In genomic region chr2:241815477-241816430, GRCh38 we compare ENCODE assay signal across 21 cellular contexts. TPM values are rescaled to one million over a fixed set of nuclear protein-coding genes. Genes with fewer than 3 reads are reported as not detected.
DNase-seq lines count a peak whose midpoint lies in the region; ATAC-seq and TF ChIP-seq lines count a peak whose summit lies in the region.
"Had no signal": no experiment of that assay in that cellular context is flagged by ENCODE, and none has a peak within 500 bp of the region (broad histone marks: within the 10 kb centered on the region; RNA-seq: fewer than 3 reads in every experiment).

No MANE protein-coding gene starts in this region.

- no peak overlapping the region for H3K27ac ChIP-seq in suprapubic skin
- no peak overlapping the region for H3K27ac ChIP-seq in MM.1S (ENCODE audit: low read length)
- H3K27ac ChIP-seq: epithelial cell of prostate, gastroesophageal sphincter, lower lobe of right lung, psoas muscle had no signal

- H2AFZ ChIP-seq in MM.1S (ENCODE audit: low read length), result no peak overlapping the region

- H3K4me3 ChIP-seq in suprapubic skin (no peak overlapping the region), MM.1S (ENCODE audit: low read length) (no peak overlapping the region)
- H3K4me3 ChIP-seq: gastroesophageal sphincter, lower lobe of right lung, MG63, psoas muscle had no signal

- no peak overlapping the region for H3K4me2 ChIP-seq in MM.1S (ENCODE audit: low read depth, low read length)

- no peaks in the 10 kb centered on the region for H3K79me2 ChIP-seq in MM.1S (ENCODE audit: low read length)

- H3F3A ChIP-seq in MM.1S (ENCODE audit: insufficient read depth, low read length), result no peaks in the 10 kb centered on the region

- no peaks in the 10 kb centered on the region for H3K9me2 ChIP-seq in MM.1S (replicated peaks; ENCODE audit: insufficient read depth, low read length)

- H3K4me1 ChIP-seq in suprapubic skin (no peaks in the 10 kb centered on the region), MM.1S (ENCODE audit: low read length) (no peaks in the 10 kb centered on the region)
- H3K4me1 ChIP-seq: gastroesophageal sphincter had no signal

- 84% methylated on average over 35 of the region's 48 CpGs for WGBS in suprapubic skin

- no peaks in the 10 kb centered on the region for H3K9me3 Mint-ChIP-seq in activated CD8-positive, alpha-beta memory T cell treated with anti-CD3 and anti-CD28 coated beads, Interleukin-2, amount 10 ng/mL, durations not matched to agents 7 days and 5 days (ENCODE audit: low read depth)
- no peaks in the 10 kb centered on the region for H3K9me3 Mint-ChIP-seq in activated naive CD4-positive, alpha-beta T cell treated with anti-CD3 and anti-CD28 coated beads for 36 hours
- H3K9me3 Mint-ChIP-seq: naive B cell; stimulated activated naive CD8-positive, alpha-beta T cell treated with anti-CD3 and anti-CD28 coated beads, Interleukin-15, amount 100 ng/mL, for 72 hours had no signal

- CTCF ChIA-PET in activated CD8-positive, alpha-beta memory T cell treated with anti-CD3 and anti-CD28 coated beads, Interleukin-2, amount 10 ng/mL, durations not matched to agents 7 days and 5 days (lab: Charles Lee), result no interaction called here
- CTCF ChIA-PET in activated naive CD4-positive, alpha-beta T cell treated with anti-CD3 and anti-CD28 coated beads for 36 hours (lab: Charles Lee), result no interaction called here

- H3K9ac ChIP-seq in MM.1S (ENCODE audit: low read length), result no peak overlapping the region

- H3K36me3 ChIP-seq in suprapubic skin (no peaks in the 10 kb centered on the region), MM.1S (replicated peaks; ENCODE audit: insufficient read depth, low read length) (no peaks in the 10 kb centered on the region)
- H3K36me3 ChIP-seq: gastroesophageal sphincter, lower lobe of right lung, MG63 had no signal

- no peak for TF ChIP-seq POLR2A in suprapubic skin (IDR thresholded peaks at IDR 0.05)

- H3K36me3 Mint-ChIP-seq in activated CD8-positive, alpha-beta memory T cell treated with anti-CD3 and anti-CD28 coated beads, Interleukin-2, amount 10 ng/mL, durations not matched to agents 7 days and 5 days, result no peaks in the 10 kb centered on the region
- no peaks in the 10 kb centered on the region for H3K36me3 Mint-ChIP-seq in activated naive CD4-positive, alpha-beta T cell treated with anti-CD3 and anti-CD28 coated beads for 36 hours (ENCODE audit: low read depth)
- H3K36me3 Mint-ChIP-seq: naive B cell had no signal

- H3K9me3 ChIP-seq in suprapubic skin (no peaks in the 10 kb centered on the region), MM.1S (replicated peaks; ENCODE audit: insufficient read depth, low read length) (no peaks in the 10 kb centered on the region)
- H3K9me3 ChIP-seq: gastroesophageal sphincter, lower lobe of right lung, MG63, psoas muscle had no signal

- H3K4me3 Mint-ChIP-seq in activated CD8-positive, alpha-beta memory T cell treated with anti-CD3 and anti-CD28 coated beads, Interleukin-2, amount 10 ng/mL, durations not matched to agents 7 days and 5 days, result no peak overlapping the region
- H3K4me3 Mint-ChIP-seq in activated naive CD4-positive, alpha-beta T cell treated with anti-CD3 and anti-CD28 coated beads for 36 hours, result no peak overlapping the region
- H3K4me3 Mint-ChIP-seq: stimulated activated naive CD8-positive, alpha-beta T cell treated with anti-CD3 and anti-CD28 coated beads, Interleukin-15, amount 100 ng/mL, for 72 hours had no signal

- in situ Hi-C loops in GM13977 (cut with MboI; ENCODE audit: low pct_unique_long_range_greater_than_20kb, low sequenced_read_pairs, unreplicated experiment), result no loop called here

- H3K27ac Mint-ChIP-seq in activated CD8-positive, alpha-beta memory T cell treated with anti-CD3 and anti-CD28 coated beads, Interleukin-2, amount 10 ng/mL, durations not matched to agents 7 days and 5 days, result no peak overlapping the region
- H3K27ac Mint-ChIP-seq in activated naive CD4-positive, alpha-beta T cell treated with anti-CD3 and anti-CD28 coated beads for 36 hours, result no peak overlapping the region

- TF ChIP-seq EP300 in suprapubic skin (IDR thresholded peaks at IDR 0.05), result no peak

- no peaks in the 10 kb centered on the region for H4K20me1 ChIP-seq in MM.1S (ENCODE audit: insufficient read depth, low read length)

- no peak for ATAC-seq in activated CD8-positive, alpha-beta memory T cell treated with anti-CD3 and anti-CD28 coated beads, Interleukin-2, amount 10 ng/mL, durations not matched to agents 7 days and 5 days
- ATAC-seq: gastroesophageal sphincter, HCT116, lower lobe of right lung, psoas muscle had no signal

- TF ChIP-seq CTCF in GM13977 (IDR thresholded peaks at IDR 0.05; ENCODE audit: extremely low read depth, insufficient read depth, missing control alignments) (no peak), suprapubic skin (IDR thresholded peaks at IDR 0.05) (no peak), MM.1S (IDR thresholded peaks at IDR 0.05; ENCODE audit: low read length) (no peak)

- H3K4me1 Mint-ChIP-seq in activated CD8-positive, alpha-beta memory T cell treated with anti-CD3 and anti-CD28 coated beads, Interleukin-2, amount 10 ng/mL, durations not matched to agents 7 days and 5 days, result peaks cover 6% of the 10 kb centered on the region
- H3K4me1 Mint-ChIP-seq in activated naive CD4-positive, alpha-beta T cell treated with anti-CD3 and anti-CD28 coated beads for 36 hours (ENCODE audit: low read depth), result peaks cover 3% of the 10 kb centered on the region

- DNase-seq in activated CD8-positive, alpha-beta memory T cell treated with anti-CD3 and anti-CD28 coated beads for 24 hours, result peak; percentile 51
- DNase-seq in activated CD8-positive, alpha-beta memory T cell treated with anti-CD3 and anti-CD28 coated beads, Interleukin-2, amount 10 ng/mL, durations not matched to agents 7 days and 5 days, result no peak
- DNase-seq in GM13977 (ENCODE audit: low spot score) (peak; percentile 30), hepatic stellate cell (ENCODE audit: low spot score) (peak; percentile 8), suprapubic skin (ENCODE audit: low spot score in 2 of 2) (peak; percentile 60 to 72), DMS153 treated with DMSO at 0.1 percent for 48 hours (lab: John Stamatoyannopoulos, UW; ENCODE audit: unreplicated experiment) (no peak), MM.1S (no peak)
- DNase-seq in activated naive CD4-positive, alpha-beta T cell treated with anti-CD3 and anti-CD28 coated beads for 36 hours, result no peak
- DNase-seq: activated gamma-delta T cell treated with Interleukin-2 at 50 U/mL for 16 hours; MG63; naive B cell; NCI-H2081; NCI-H69; stimulated activated CD4-positive, alpha-beta T cell treated with anti-CD3 and anti-CD28 coated beads, Interleukin-12 subunit alpha, Interleukin-12 subunit beta, amount 100 ng/mL, for 4 hours; stimulated activated naive CD8-positive, alpha-beta T cell treated with anti-CD3 and anti-CD28 coated beads, Interleukin-15, amount 100 ng/mL, for 72 hours had no signal

- peaks cover 22% of the 10 kb centered on the region for H3K27me3 ChIP-seq in suprapubic skin
- peaks cover 82% of the 10 kb centered on the region for H3K27me3 ChIP-seq in MM.1S (replicated peaks; ENCODE audit: insufficient read depth, low read length)
- H3K27me3 ChIP-seq: MG63 had no signal

- peaks cover 5% of the 10 kb centered on the region for H3K27me3 Mint-ChIP-seq in activated CD8-positive, alpha-beta memory T cell treated with anti-CD3 and anti-CD28 coated beads, Interleukin-2, amount 10 ng/mL, durations not matched to agents 7 days and 5 days
- H3K27me3 Mint-ChIP-seq in activated naive CD4-positive, alpha-beta T cell treated with anti-CD3 and anti-CD28 coated beads for 36 hours (ENCODE audit: low read depth), result peaks cover 3% of the 10 kb centered on the region

- intact Hi-C loops in activated naive CD4-positive, alpha-beta T cell treated with anti-CD3 and anti-CD28 coated beads for 36 hours (cut with micrococcal nuclease), result no loop called here

RNA-seq across cellular contexts. Expression of gene NEU4, which starts 6.8 kb away (rescaled TPM):
- under 1 TPM in 1 of 2 experiments, not detected in 1; 0.12 TPM for total RNA-seq in activated CD8-positive, alpha-beta memory T cell treated with anti-CD3 and anti-CD28 coated beads, Interleukin-2, amount 10 ng/mL, durations not matched to agents 7 days and 5 days
- total RNA-seq in suprapubic skin, result under 1 TPM in 2 of 4 donors, not detected in 2; 0.21 to 0.70 TPM
- total RNA-seq in activated naive CD4-positive, alpha-beta T cell treated with anti-CD3 and anti-CD28 coated beads for 36 hours, result not detected
- total RNA-seq: lower lobe of right lung had no signal

RNA-seq across cellular contexts. Expression of gene GAL3ST2, which starts 39.1 kb away (rescaled TPM):
- under 1 TPM in 1 of 2 experiments, not detected in 1; 0.20 TPM for total RNA-seq in activated CD8-positive, alpha-beta memory T cell treated with anti-CD3 and anti-CD28 coated beads, Interleukin-2, amount 10 ng/mL, durations not matched to agents 7 days and 5 days
- not detected for total RNA-seq in suprapubic skin
- total RNA-seq in activated naive CD4-positive, alpha-beta T cell treated with anti-CD3 and anti-CD28 coated beads for 36 hours, result not detected
- total RNA-seq: astrocyte, lower lobe of right lung had no signal

RNA-seq across cellular contexts. Expression of gene PDCD1, which starts 42.9 kb away (rescaled TPM):
- 1 to 10 TPM; 2.2 to 4.1 TPM for total RNA-seq in activated CD8-positive, alpha-beta memory T cell treated with anti-CD3 and anti-CD28 coated beads, Interleukin-2, amount 10 ng/mL, durations not matched to agents 7 days and 5 days
- total RNA-seq in suprapubic skin, result not detected
- 1 to 10 TPM; 6.9 to 8.3 TPM for total RNA-seq in activated naive CD4-positive, alpha-beta T cell treated with anti-CD3 and anti-CD28 coated beads for 36 hours
- total RNA-seq: astrocyte had no signal

RNA-seq across cellular contexts. Expression of gene RTP5, which starts 53.8 kb away (rescaled TPM):
- not detected for total RNA-seq in activated CD8-positive, alpha-beta memory T cell treated with anti-CD3 and anti-CD28 coated beads, Interleukin-2, amount 10 ng/mL, durations not matched to agents 7 days and 5 days
- not detected for total RNA-seq in suprapubic skin
- not detected for total RNA-seq in activated naive CD4-positive, alpha-beta T cell treated with anti-CD3 and anti-CD28 coated beads for 36 hours
- total RNA-seq: astrocyte, gastroesophageal sphincter, lower lobe of right lung, psoas muscle had no signal

Comparison
In these comparisons a context has a peak if more than half of its experiments do, and no peak if none do; other contexts are left out.
1. DNase-seq: peak in activated CD8-positive, alpha-beta memory T cell treated with anti-CD3 and anti-CD28 coated beads for 24 hours (single experiment), GM13977 (single experiment), hepatic stellate cell (single experiment) and suprapubic skin (2 of 2); none in activated CD8-positive, alpha-beta memory T cell treated with anti-CD3 and anti-CD28 coated beads, Interleukin-2, amount 10 ng/mL, durations not matched to agents 7 days and 5 days (single experiment), activated naive CD4-positive, alpha-beta T cell treated with anti-CD3 and anti-CD28 coated beads for 36 hours (single experiment), DMS153 treated with DMSO at 0.1 percent for 48 hours (single experiment) and MM.1S (single experiment).